In the genomic region with DNA sequence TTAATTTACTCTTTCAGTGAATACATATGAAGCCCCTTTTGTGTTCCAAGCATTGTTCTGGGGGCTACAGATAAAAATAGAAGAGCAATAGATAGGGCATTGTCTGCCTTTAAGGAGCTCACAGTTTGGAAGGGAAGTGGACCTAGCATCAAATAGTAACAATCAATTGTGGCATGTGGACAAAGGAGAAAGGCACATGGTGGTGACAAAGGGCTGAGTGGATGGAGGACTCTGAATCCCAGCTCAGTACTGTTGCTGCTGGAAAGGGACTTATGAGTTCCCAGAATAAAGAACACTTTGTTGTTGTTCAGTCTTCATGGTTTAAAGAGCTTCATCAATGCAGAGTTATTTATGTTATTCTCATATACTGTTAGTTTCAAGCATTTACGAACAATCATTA, we compare ENCODE assay signal across 1 cellular context.
TF ChIP-seq lines count a peak whose summit lies in the region.

No MANE protein-coding gene starts in this region.

TF ChIP-seq in H1, 55 proteins besides CTCF, POLR2A, EP300 and RAD21 (continued from another document):
- TF ChIP-seq, protein P1, sequence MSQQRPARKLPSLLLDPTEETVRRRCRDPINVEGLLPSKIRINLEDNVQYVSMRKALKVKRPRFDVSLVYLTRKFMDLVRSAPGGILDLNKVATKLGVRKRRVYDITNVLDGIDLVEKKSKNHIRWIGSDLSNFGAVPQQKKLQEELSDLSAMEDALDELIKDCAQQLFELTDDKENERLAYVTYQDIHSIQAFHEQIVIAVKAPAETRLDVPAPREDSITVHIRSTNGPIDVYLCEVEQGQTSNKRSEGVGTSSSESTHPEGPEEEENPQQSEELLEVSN (IDR thresholded peaks at IDR 0.05), result no peak
- TF ChIP-seq NANOG (IDR thresholded peaks at IDR 0.05; ENCODE audit: insufficient read depth, low read depth, low read length, poor library complexity, severe bottlenecking) (no peak), ASH2L (IDR thresholded peaks at IDR 0.05; ENCODE audit: low read length) (no peak), NRF1 (IDR thresholded peaks at IDR 0.05; ENCODE audit: low read depth, low read length) (no peak), KDM4A (IDR thresholded peaks at IDR 0.05; ENCODE audit: low read depth, low read length, severe bottlenecking) (no peak), RXRA (IDR thresholded peaks at IDR 0.05; ENCODE audit: insufficient read depth, low read depth, low read length) (no peak), SP4 (IDR thresholded peaks at IDR 0.05; ENCODE audit: low read length) (no peak)
